In the genomic region with DNA sequence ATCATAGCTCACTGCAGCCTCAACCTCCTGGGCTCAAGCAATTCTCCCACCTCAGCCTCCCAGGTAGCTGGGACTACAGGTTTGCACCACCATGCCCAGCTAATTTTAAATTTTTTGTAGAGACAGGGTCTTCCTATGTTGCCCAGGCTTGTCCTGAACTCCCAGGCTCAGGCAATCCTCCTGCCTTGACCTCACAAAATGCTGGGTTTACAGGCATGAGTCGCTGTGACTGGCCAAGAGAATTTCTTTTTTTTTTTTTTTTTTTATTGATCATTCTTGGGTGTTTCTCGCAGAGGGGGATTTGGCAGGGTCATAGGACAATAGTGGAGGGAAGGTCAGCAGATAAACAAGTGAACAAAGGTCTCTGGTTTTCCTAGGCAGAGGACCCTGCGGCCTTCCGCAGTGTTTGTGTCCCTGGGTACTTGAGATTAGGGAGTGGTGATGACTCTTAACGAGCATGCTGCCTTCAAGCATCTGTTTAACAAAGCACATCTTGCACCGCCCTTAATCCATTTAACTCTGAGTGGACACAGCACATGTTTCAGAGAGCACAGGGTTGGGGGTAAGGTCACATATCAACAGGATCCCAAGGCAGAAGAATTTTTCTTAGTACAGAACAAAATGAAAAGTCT, we compare ENCODE assay signal across 12 cellular contexts. TPM values are rescaled to one million over a fixed set of nuclear protein-coding genes. Genes with fewer than 3 reads are reported as not detected.
"Had no signal": no experiment of that assay in that cellular context is flagged by ENCODE, and none has a peak within 500 bp of the region (broad histone marks: within the 10 kb centered on the region; RNA-seq: fewer than 3 reads in every experiment).

No MANE protein-coding gene starts in this region.

RNA-seq across cellular contexts. Expression of a gene that starts 12.1 kb away (rescaled TPM):
- total RNA-seq: activated CD4-positive, alpha-beta T cell treated with anti-CD3 and anti-CD28 coated beads for 36 hours; activated CD4-positive, alpha-beta T cell treated with anti-CD3 and anti-CD28 coated beads, Interleukin-2, amount 10 ng/mL, durations not matched to agents 7 days and 5 days; activated CD8-positive, alpha-beta T cell treated with anti-CD3 and anti-CD28 coated beads, Interleukin-2, amount 10 ng/mL, durations not matched to agents 7 days and 5 days; activated T-helper 2 cell treated with anti-CD3 and anti-CD28 coated beads, Interferon-gamma antibody, Interleukin-2, Interleukin-4, amounts not matched to agents 10 μg/mL and 5 μg/mL and 100 μg/mL, durations not matched to agents 14 hours and 24 hours and 36 hours; ascending aorta; Right ventricle myocardium superior; T-helper 1 cell treated with Interleukin-12 subunit alpha and Interleukin-12 subunit beta and Interleukin-4 antibody, amounts not matched to agents 30 ng/mL and 1 ng/mL, for 36 hours; T-helper 2 cell treated with Interferon-gamma antibody and Interleukin-4, amounts not matched to agents 100 ng/mL and 5 ng/mL, for 36 hours had no signal

RNA-seq across cellular contexts. Expression of a gene that starts 40.2 kb away (rescaled TPM):
- total RNA-seq: ascending aorta, cardiac septum had no signal

RNA-seq across cellular contexts. Expression of a gene that starts 54.1 kb away (rescaled TPM):
- total RNA-seq: activated CD4-positive, alpha-beta T cell treated with anti-CD3 and anti-CD28 coated beads for 36 hours; activated CD4-positive, alpha-beta T cell treated with anti-CD3 and anti-CD28 coated beads, Interleukin-2, amount 10 ng/mL, durations not matched to agents 7 days and 5 days; activated CD8-positive, alpha-beta T cell treated with anti-CD3 and anti-CD28 coated beads, Interleukin-2, amount 10 ng/mL, durations not matched to agents 7 days and 5 days; activated naive CD8-positive, alpha-beta T cell treated with anti-CD3 and anti-CD28 coated beads, Interleukin-2, amount 10 ng/mL, durations not matched to agents 7 days and 5 days; activated T-helper 2 cell treated with anti-CD3 and anti-CD28 coated beads, Interferon-gamma antibody, Interleukin-2, Interleukin-4, amounts not matched to agents 10 μg/mL and 5 μg/mL and 100 μg/mL, durations not matched to agents 14 hours and 24 hours and 36 hours; ascending aorta; cardiac septum; Peyer's patch; Right ventricle myocardium superior; T-helper 1 cell treated with Interleukin-12 subunit alpha and Interleukin-12 subunit beta and Interleukin-4 antibody, amounts not matched to agents 30 ng/mL and 1 ng/mL, for 36 hours; T-helper 2 cell treated with Interferon-gamma antibody and Interleukin-4, amounts not matched to agents 100 ng/mL and 5 ng/mL, for 36 hours had no signal
- polyA plus RNA-seq: adipose tissue had no signal
